19 cellular contexts compared by ENCODE assay signal in genomic region chr2:188713961-188714360, GRCh38.
"Had no signal": no experiment of that assay in that cellular context is flagged by ENCODE, and none has a peak within 500 bp of the region (broad histone marks: within the 10 kb centered on the region; RNA-seq: fewer than 3 reads in every experiment).

No MANE protein-coding gene starts in this region.

- H3K27me3 Mint-ChIP-seq: effector memory CD8-positive, alpha-beta T cell; memory B cell; naive thymus-derived CD4-positive, alpha-beta T cell had no signal

- H3K4me1 Mint-ChIP-seq: memory B cell; naive thymus-derived CD4-positive, alpha-beta T cell; nephron; stimulated activated effector memory CD8-positive, alpha-beta T cell treated with anti-CD3 and anti-CD28 coated beads, Interleukin-12 subunit alpha, Interleukin-12 subunit beta, amount 100 ng/mL, for 72 hours had no signal

- H3K27ac Mint-ChIP-seq: effector memory CD8-positive, alpha-beta T cell; memory B cell; naive thymus-derived CD4-positive, alpha-beta T cell; nephron; neural progenitor cell; stimulated activated effector memory CD8-positive, alpha-beta T cell treated with anti-CD3 and anti-CD28 coated beads, Interleukin-12 subunit alpha, Interleukin-12 subunit beta, amount 100 ng/mL, for 72 hours had no signal

- H3K4me3 Mint-ChIP-seq: effector memory CD8-positive, alpha-beta T cell; memory B cell; naive thymus-derived CD4-positive, alpha-beta T cell; nephron; neural progenitor cell; stimulated activated effector memory CD8-positive, alpha-beta T cell treated with anti-CD3 and anti-CD28 coated beads, Interleukin-12 subunit alpha, Interleukin-12 subunit beta, amount 100 ng/mL, for 72 hours had no signal

- DNase-seq: cortex of kidney; effector memory CD8-positive, alpha-beta T cell; erythroblast; esophagus squamous epithelium; kidney; midbrain; naive thymus-derived CD4-positive, alpha-beta T cell; stimulated activated CD4-positive, alpha-beta T cell treated with anti-CD3 and anti-CD28 coated beads, Interleukin-2, amount 100 ng/mL, for 24 hours; stimulated activated CD4-positive, alpha-beta T cell treated with anti-CD3 and anti-CD28 coated beads, Interleukin-4, amount 100 ng/mL, for 24 hours; stimulated activated naive CD4-positive, alpha-beta T cell treated with Interleukin-2 at 50 U/mL for 16 hours; stomach; thyroid gland; trophoblast cell had no signal

- ATAC-seq: effector memory CD8-positive, alpha-beta T cell; left lobe of liver; naive thymus-derived CD4-positive, alpha-beta T cell; sciatic nerve; stimulated activated effector memory CD8-positive, alpha-beta T cell treated with anti-CD3 and anti-CD28 coated beads, Interleukin-12 subunit alpha, Interleukin-12 subunit beta, amount 100 ng/mL, for 72 hours had no signal

- H3K36me3 Mint-ChIP-seq: memory B cell; naive thymus-derived CD4-positive, alpha-beta T cell; stimulated activated effector memory CD8-positive, alpha-beta T cell treated with anti-CD3 and anti-CD28 coated beads, Interleukin-12 subunit alpha, Interleukin-12 subunit beta, amount 100 ng/mL, for 72 hours had no signal
